8 cellular contexts compared by ENCODE assay signal in the genomic region with DNA sequence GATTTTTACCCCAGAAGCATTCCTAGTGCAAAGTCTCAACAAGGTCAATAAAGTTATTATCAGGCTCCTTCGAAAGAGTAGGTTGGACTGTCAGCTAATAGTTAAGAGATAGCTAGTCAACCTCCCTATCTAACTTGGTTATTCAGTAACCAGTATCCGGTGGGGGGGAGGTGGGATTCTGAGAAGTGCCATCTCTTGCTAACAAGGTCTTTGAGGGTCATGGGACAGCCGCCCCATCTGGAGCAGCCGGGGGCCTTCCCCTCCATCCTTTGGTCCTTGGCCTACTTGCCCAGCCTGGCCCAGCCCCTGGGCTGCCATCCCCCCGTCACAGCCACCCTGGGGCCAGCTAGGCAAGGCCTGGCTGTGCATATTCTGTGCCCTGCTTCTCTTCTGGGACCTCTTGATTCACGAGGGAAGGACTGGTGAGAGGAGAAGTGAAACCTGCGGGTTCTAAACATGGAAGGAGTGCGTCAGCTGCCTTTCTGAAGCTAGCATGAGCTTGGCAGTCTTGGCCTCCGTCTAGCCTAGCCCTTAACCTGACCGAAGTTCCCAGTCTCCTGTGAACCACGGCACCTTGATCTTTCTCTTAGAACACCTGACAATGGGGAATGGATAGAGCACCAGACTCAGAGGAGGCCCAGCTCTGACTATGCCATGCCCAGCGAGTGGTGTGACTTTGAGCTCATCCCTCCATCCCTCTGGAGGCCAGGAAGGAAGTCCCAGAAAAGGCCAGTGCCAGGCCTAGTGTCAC. TPM values are rescaled to one million over a fixed set of nuclear protein-coding genes. Genes with fewer than 3 reads are reported as not detected.
DNase-seq lines count a peak whose midpoint lies in the region; ATAC-seq and TF ChIP-seq lines count a peak whose summit lies in the region.

No MANE protein-coding gene starts in this region.

- H3K36me3 ChIP-seq in H7 (replicated peaks; ENCODE audit: control insufficient read depth, insufficient read depth, low read length) (no peaks in the 10 kb centered on the region), right lobe of liver (no peaks in the 10 kb centered on the region)

- ATAC-seq in GM18499 (IDR thresholded peaks at IDR 0.05; ENCODE audit: insufficient read depth, unreplicated experiment) (peak; percentile 75), right lobe of liver (peak; percentile 22 to 45 (median 36))

- peaks cover 14% of the 10 kb centered on the region for H3K27me3 Mint-ChIP-seq in nephron progenitor cell (ENCODE audit: low read depth, poor library complexity)

- H3K27me3 ChIP-seq in H7 (ENCODE audit: control insufficient read depth, insufficient read depth, low read length) = no peaks in the 10 kb centered on the region; the same call in 1 of the 2 replicates
- no peaks in the 10 kb centered on the region for H3K27me3 ChIP-seq in right lobe of liver

- H3K4me3 Mint-ChIP-seq in nephron progenitor cell = no peak overlapping the region

- H3K27ac ChIP-seq in right lobe of liver = peak overlapping the region in 1 of 3 donors; percentile 26

- H3K4me3 ChIP-seq in H7 (ENCODE audit: insufficient read depth, low read depth, low read length) (no peak overlapping the region), right lobe of liver (no peak overlapping the region)

- peaks cover 0 to 3% (median 0%) of the 10 kb centered on the region in 4 donors for H3K4me1 ChIP-seq in right lobe of liver

- no peaks in the 10 kb centered on the region for H3K36me3 Mint-ChIP-seq in nephron progenitor cell (ENCODE audit: low read depth)

- intact Hi-C loops in right lobe of liver (cut with DNase I) = no loop called here

- TF ChIP-seq CTCF in right lobe of liver (IDR thresholded peaks at IDR 0.05) (no peak), nephron progenitor cell (IDR thresholded peaks at IDR 0.05) (no peak)

- DNase-seq in H7 (peak; percentile 24), MV-4-11 (lab: John Stamatoyannopoulos, UW) (peak; percentile 97), right lobe of liver (peak in 1 of 3 donors; percentile 19), epidermal melanocyte (ENCODE audit: insufficient read length, low spot score) (no peak), nephron progenitor cell (no peak), NCI-H2196 (lab: John Stamatoyannopoulos, UW; ENCODE audit: unreplicated experiment) (no peak), NCI-H1694 (lab: John Stamatoyannopoulos, UW) (no peak)

- no peak for TF ChIP-seq POLR2A in right lobe of liver (IDR thresholded peaks at IDR 0.05)

- H3K9me3 Mint-ChIP-seq in nephron progenitor cell = no peaks in the 10 kb centered on the region

- H3K27ac Mint-ChIP-seq in nephron progenitor cell = no peak overlapping the region

- peaks cover 44% of the 10 kb centered on the region for H3K4me1 Mint-ChIP-seq in nephron progenitor cell

- 68% methylated on average over 10 of the region's 12 CpGs for WGBS in right lobe of liver (ENCODE audit: insufficient coverage, low coverage, low lambda C conversion rate, missing lambda C conversion rate)

- H3K9me3 ChIP-seq in right lobe of liver = no peaks in the 10 kb centered on the region

RNA-seq across cellular contexts. Expression of a gene that starts 9.3 kb away (rescaled TPM):
- total RNA-seq in H7 (2014; rRNA removed; shearing (Covaris generic)) = 0.73 and 0.89 TPM in 2 replicates
- 10 to 100 TPM in 1 of 6 experiments, 1 to 10 TPM in 5; 3.4 to 14.2 (median 4.7) TPM for total RNA-seq in right lobe of liver

RNA-seq across cellular contexts. Expression of a gene that starts 39.0 kb away (rescaled TPM):
- 22.7 and 31.9 TPM in 2 replicates for total RNA-seq in H7 (2014; rRNA removed; shearing (Covaris generic))
- 10 to 100 TPM in 4 of 6 experiments, 1 to 10 TPM in 2; 7.4 to 13.5 (median 10.5) TPM for total RNA-seq in right lobe of liver

Comparison
In these comparisons a context has a peak if more than half of its experiments do, and no peak if none do; other contexts are left out.
1. DNase-seq: peak in H7 (single experiment) and MV-4-11 (single experiment); none in epidermal melanocyte (single experiment), nephron progenitor cell (single experiment), NCI-H2196 (single experiment) and NCI-H1694 (single experiment).